In the genomic region with DNA sequence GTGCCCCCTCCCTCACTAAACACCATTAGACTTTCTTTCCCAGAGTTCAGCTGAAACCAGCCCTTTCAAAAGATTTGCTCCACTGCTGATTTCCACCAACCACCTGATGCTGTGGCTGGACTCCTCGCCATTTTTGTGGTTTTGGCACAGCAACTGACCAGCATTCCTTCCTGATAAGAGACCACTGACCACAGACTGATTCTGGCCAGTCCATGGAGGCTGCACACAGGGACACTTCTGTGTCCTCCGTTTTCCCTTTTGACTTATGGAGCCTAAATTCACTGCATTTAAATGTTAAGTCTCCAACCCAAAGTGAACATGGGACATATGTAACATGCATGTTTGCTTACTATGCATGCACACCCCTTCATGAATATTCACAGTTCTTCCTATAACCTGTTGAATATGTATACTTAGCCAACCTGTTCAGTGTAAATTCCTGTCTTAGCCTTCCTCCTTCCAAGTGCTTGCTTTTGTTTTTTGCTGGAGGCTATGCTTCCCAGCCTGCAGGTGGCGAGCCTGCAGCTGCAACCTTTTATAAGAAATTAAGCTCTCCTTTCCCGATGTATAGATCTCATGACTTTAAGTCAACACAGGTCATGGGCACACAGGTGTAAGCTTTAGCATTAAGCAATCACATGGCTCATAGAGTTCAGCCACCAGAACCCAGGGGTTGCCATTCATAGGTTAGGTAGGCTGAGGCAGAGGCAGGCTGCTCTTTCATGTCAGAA, we compare ENCODE assay signal across 10 cellular contexts.
DNase-seq lines count a peak whose midpoint lies in the region; TF ChIP-seq lines count a peak whose summit lies in the region.
"Had no signal": no experiment of that assay in that cellular context is flagged by ENCODE, and none has a peak within 500 bp of the region (broad histone marks: within the 10 kb centered on the region; RNA-seq: fewer than 3 reads in every experiment).

No MANE protein-coding gene starts in this region.

- H3K4me1 ChIP-seq in HEK293 (ENCODE audit: control insufficient read depth, insufficient read depth, low read length) (no peaks in the 10 kb centered on the region), hepatocyte (ENCODE audit: insufficient read depth) (peaks cover 9% of the 10 kb centered on the region)

- H3K4me2 ChIP-seq in hepatocyte = no peak overlapping the region

- CTCF ChIA-PET in HEK293 (lab: Yijun Ruan, JAX) = interaction anchor here (0.6 to 2.0 kb wide), 16 partner anchors 9 to 1409 kb away, joined by 3 to 10 read pairs (median 4); no protein-coding TSS in a partner anchor

- WGBS in hepatocyte (ENCODE audit: low lambda C conversion rate, missing lambda C conversion rate) = 62% methylated on average over 4 of the region's 4 CpGs

- no peaks in the 10 kb centered on the region for H3K36me3 ChIP-seq in HEK293 (ENCODE audit: control insufficient read depth in 2 of 2, insufficient read depth in 1 of 2, low read length in 2 of 2)
- no peaks in the 10 kb centered on the region for H3K36me3 ChIP-seq in hepatocyte (replicated peaks; ENCODE audit: insufficient read depth, low read depth)

- no peaks in the 10 kb centered on the region for H3K79me2 ChIP-seq in hepatocyte

- H3K27ac ChIP-seq in HEK293 (ENCODE audit: extremely low read depth, low read depth, low read length) (no peak overlapping the region), hepatocyte (no peak overlapping the region)

- no peaks in the 10 kb centered on the region for H3K9me2 ChIP-seq in hepatocyte (replicated peaks; ENCODE audit: insufficient read depth)

- H3K27me3 ChIP-seq in hepatocyte = no peaks in the 10 kb centered on the region

- POLR2A ChIA-PET in HEK293 (lab: Yijun Ruan, JAX) = no interaction called here

- in situ Hi-C loops in SK-MEL-5 (cut with HindIII; ENCODE audit: low pct_unique_long_range_greater_than_20kb, low sequenced_read_pairs) = no loop called here

- peak; percentile 2 for DNase-seq in AG09319 (ENCODE audit: extremely low read depth, low read depth)
- peak; percentile 75 for DNase-seq in SK-MEL-5 (ENCODE audit: low read depth, low spot score)
- no peak for DNase-seq in hepatocyte (ENCODE audit: low spot score)
- no peak for DNase-seq in HCEC 1CT
- no peak for DNase-seq in NCI-H1694 treated with DMSO at 0.1 percent for 48 hours (lab: John Stamatoyannopoulos, UW)
- DNase-seq in T-helper 1 cell = no peak
- DNase-seq in SK-N-DZ (ENCODE audit: low spot score) = no peak
- DNase-seq: RPMI8226; stimulated activated naive CD8-positive, alpha-beta T cell treated with anti-CD3 and anti-CD28 coated beads, Interleukin-15, amount 100 ng/mL, for 72 hours had no signal

- TF ChIP-seq CTCF in AG09319 (IDR thresholded peaks at IDR 0.05; ENCODE audit: low read depth, low read length) = peak; percentile 35
- TF ChIP-seq CTCF in HEK293 (tag by site-specific recombination; IDR thresholded peaks at IDR 0.05) = no peak
- TF ChIP-seq CTCF in hepatocyte (IDR thresholded peaks at IDR 0.05; ENCODE audit: poor library complexity) = peak; percentile 26

- no peaks in the 10 kb centered on the region for H4K20me1 ChIP-seq in hepatocyte (ENCODE audit: insufficient read depth, poor library complexity, severe bottlenecking)

- no peak overlapping the region for H3K4me3 ChIP-seq in HEK293 (ENCODE audit: low read depth, low read length)
- H3K4me3 ChIP-seq in hepatocyte = no peak overlapping the region

- no peak overlapping the region for H2AFZ ChIP-seq in hepatocyte

- H3K9me3 ChIP-seq in HEK293 (ENCODE audit: control insufficient read depth, insufficient read depth, low read depth, low read length) (no peaks in the 10 kb centered on the region), hepatocyte (ENCODE audit: low read depth) (no peaks in the 10 kb centered on the region)

TF ChIP-seq in HEK293, 187 proteins besides CTCF, POLR2A, EP300 and RAD21 (continues in another document):
- TF ChIP-seq, protein P1, sequence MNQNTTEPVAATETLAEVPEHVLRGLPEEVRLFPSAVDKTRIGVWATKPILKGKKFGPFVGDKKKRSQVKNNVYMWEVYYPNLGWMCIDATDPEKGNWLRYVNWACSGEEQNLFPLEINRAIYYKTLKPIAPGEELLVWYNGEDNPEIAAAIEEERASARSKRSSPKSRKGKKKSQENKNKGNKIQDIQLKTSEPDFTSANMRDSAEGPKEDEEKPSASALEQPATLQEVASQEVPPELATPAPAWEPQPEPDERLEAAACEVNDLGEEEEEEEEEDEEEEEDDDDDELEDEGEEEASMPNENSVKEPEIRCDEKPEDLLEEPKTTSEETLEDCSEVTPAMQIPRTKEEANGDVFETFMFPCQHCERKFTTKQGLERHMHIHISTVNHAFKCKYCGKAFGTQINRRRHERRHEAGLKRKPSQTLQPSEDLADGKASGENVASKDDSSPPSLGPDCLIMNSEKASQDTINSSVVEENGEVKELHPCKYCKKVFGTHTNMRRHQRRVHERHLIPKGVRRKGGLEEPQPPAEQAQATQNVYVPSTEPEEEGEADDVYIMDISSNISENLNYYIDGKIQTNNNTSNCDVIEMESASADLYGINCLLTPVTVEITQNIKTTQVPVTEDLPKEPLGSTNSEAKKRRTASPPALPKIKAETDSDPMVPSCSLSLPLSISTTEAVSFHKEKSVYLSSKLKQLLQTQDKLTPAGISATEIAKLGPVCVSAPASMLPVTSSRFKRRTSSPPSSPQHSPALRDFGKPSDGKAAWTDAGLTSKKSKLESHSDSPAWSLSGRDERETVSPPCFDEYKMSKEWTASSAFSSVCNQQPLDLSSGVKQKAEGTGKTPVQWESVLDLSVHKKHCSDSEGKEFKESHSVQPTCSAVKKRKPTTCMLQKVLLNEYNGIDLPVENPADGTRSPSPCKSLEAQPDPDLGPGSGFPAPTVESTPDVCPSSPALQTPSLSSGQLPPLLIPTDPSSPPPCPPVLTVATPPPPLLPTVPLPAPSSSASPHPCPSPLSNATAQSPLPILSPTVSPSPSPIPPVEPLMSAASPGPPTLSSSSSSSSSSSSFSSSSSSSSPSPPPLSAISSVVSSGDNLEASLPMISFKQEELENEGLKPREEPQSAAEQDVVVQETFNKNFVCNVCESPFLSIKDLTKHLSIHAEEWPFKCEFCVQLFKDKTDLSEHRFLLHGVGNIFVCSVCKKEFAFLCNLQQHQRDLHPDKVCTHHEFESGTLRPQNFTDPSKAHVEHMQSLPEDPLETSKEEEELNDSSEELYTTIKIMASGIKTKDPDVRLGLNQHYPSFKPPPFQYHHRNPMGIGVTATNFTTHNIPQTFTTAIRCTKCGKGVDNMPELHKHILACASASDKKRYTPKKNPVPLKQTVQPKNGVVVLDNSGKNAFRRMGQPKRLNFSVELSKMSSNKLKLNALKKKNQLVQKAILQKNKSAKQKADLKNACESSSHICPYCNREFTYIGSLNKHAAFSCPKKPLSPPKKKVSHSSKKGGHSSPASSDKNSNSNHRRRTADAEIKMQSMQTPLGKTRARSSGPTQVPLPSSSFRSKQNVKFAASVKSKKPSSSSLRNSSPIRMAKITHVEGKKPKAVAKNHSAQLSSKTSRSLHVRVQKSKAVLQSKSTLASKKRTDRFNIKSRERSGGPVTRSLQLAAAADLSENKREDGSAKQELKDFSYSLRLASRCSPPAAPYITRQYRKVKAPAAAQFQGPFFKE (tag by site-specific recombination; IDR thresholded peaks at IDR 0.05; ENCODE audit: borderline replicate concordance) = no peak
- TF ChIP-seq SCRT1 (tag by site-specific recombination; IDR thresholded peaks at IDR 0.05; ENCODE audit: borderline replicate concordance) (0 out of 2 replicates have a peak, but pooled peaks have one; percentile 41), ZNF19 (tag by site-specific recombination; IDR thresholded peaks at IDR 0.05; ENCODE audit: low read depth) (no peak), GLIS2 (tag by site-specific recombination; IDR thresholded peaks at IDR 0.05) (no peak), HOXC10 (CRISPR knock-in tag; IDR thresholded peaks at IDR 0.05) (no peak), SCRT2 (tag by site-specific recombination; IDR thresholded peaks at IDR 0.05) (peak; percentile 66), ZNF558 (tag by site-specific recombination; IDR thresholded peaks at IDR 0.05) (no peak)
- TF ChIP-seq, protein P2, sequence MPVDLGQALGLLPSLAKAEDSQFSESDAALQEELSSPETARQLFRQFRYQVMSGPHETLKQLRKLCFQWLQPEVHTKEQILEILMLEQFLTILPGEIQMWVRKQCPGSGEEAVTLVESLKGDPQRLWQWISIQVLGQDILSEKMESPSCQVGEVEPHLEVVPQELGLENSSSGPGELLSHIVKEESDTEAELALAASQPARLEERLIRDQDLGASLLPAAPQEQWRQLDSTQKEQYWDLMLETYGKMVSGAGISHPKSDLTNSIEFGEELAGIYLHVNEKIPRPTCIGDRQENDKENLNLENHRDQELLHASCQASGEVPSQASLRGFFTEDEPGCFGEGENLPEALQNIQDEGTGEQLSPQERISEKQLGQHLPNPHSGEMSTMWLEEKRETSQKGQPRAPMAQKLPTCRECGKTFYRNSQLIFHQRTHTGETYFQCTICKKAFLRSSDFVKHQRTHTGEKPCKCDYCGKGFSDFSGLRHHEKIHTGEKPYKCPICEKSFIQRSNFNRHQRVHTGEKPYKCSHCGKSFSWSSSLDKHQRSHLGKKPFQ (tag by site-specific recombination; IDR thresholded peaks at IDR 0.05) = no peak
- TF ChIP-seq, protein P3, sequence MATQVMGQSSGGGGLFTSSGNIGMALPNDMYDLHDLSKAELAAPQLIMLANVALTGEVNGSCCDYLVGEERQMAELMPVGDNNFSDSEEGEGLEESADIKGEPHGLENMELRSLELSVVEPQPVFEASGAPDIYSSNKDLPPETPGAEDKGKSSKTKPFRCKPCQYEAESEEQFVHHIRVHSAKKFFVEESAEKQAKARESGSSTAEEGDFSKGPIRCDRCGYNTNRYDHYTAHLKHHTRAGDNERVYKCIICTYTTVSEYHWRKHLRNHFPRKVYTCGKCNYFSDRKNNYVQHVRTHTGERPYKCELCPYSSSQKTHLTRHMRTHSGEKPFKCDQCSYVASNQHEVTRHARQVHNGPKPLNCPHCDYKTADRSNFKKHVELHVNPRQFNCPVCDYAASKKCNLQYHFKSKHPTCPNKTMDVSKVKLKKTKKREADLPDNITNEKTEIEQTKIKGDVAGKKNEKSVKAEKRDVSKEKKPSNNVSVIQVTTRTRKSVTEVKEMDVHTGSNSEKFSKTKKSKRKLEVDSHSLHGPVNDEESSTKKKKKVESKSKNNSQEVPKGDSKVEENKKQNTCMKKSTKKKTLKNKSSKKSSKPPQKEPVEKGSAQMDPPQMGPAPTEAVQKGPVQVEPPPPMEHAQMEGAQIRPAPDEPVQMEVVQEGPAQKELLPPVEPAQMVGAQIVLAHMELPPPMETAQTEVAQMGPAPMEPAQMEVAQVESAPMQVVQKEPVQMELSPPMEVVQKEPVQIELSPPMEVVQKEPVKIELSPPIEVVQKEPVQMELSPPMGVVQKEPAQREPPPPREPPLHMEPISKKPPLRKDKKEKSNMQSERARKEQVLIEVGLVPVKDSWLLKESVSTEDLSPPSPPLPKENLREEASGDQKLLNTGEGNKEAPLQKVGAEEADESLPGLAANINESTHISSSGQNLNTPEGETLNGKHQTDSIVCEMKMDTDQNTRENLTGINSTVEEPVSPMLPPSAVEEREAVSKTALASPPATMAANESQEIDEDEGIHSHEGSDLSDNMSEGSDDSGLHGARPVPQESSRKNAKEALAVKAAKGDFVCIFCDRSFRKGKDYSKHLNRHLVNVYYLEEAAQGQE (tag by site-specific recombination; IDR thresholded peaks at IDR 0.05) = no peak

Comparison
In these comparisons a context has a peak if more than half of its experiments do, and no peak if none do; other contexts are left out.
1. DNase-seq: peak in AG09319 (single experiment) and SK-MEL-5 (single experiment); none in hepatocyte (single experiment), HCEC 1CT (single experiment), NCI-H1694 treated with DMSO at 0.1 percent for 48 hours (single experiment), T-helper 1 cell (0 of 5) and SK-N-DZ (single experiment).